Comparison of ENCODE assay signal across 18 cellular contexts in genomic region chr2:145759228-145759940, GRCh38.
"Had no signal": no experiment of that assay in that cellular context is flagged by ENCODE, and none has a peak within 500 bp of the region (broad histone marks: within the 10 kb centered on the region; RNA-seq: fewer than 3 reads in every experiment).

No MANE protein-coding gene starts in this region.

- H3K36me3 Mint-ChIP-seq: activated naive CD8-positive, alpha-beta T cell treated with anti-CD3 and anti-CD28 coated beads, Interleukin-2, amount 10 ng/mL, durations not matched to agents 7 days and 5 days; memory B cell had no signal

- H3K27ac ChIP-seq: gastrocnemius medialis, heart right ventricle, left lung, neutrophil, VCaP had no signal

- H3K4me1 Mint-ChIP-seq: activated naive CD8-positive, alpha-beta T cell treated with anti-CD3 and anti-CD28 coated beads, Interleukin-2, amount 10 ng/mL, durations not matched to agents 7 days and 5 days; memory B cell had no signal

- H3K36me3 ChIP-seq: gastrocnemius medialis, heart right ventricle, left lung, neutrophil had no signal

- ATAC-seq: activated CD8-positive, alpha-beta T cell treated with anti-CD3 and anti-CD28 coated beads for 36 hours; activated T-cell treated with anti-CD3 and anti-CD28 coated beads, Interleukin-2, amount 50 U/mL, for 72 hours; gastrocnemius medialis; heart right ventricle; left lung; right cardiac atrium had no signal

- H3K27ac Mint-ChIP-seq: activated CD8-positive, alpha-beta T cell treated with anti-CD3 and anti-CD28 coated beads for 36 hours; activated naive CD8-positive, alpha-beta T cell treated with anti-CD3 and anti-CD28 coated beads, Interleukin-2, amount 10 ng/mL, durations not matched to agents 7 days and 5 days; activated T-cell treated with anti-CD3 and anti-CD28 coated beads, Interleukin-2, amount 50 U/mL, for 72 hours; memory B cell; progenitor cell of endocrine pancreas had no signal

- H3K4me3 ChIP-seq: gastrocnemius medialis, heart right ventricle, left lung had no signal

- H3K27me3 ChIP-seq: gastrocnemius medialis, heart right ventricle, left lung, neutrophil had no signal

- H3K27me3 Mint-ChIP-seq: activated CD8-positive, alpha-beta T cell treated with anti-CD3 and anti-CD28 coated beads for 36 hours; activated naive CD8-positive, alpha-beta T cell treated with anti-CD3 and anti-CD28 coated beads, Interleukin-2, amount 10 ng/mL, durations not matched to agents 7 days and 5 days; memory B cell; progenitor cell of endocrine pancreas had no signal

- H3K4me3 Mint-ChIP-seq: activated CD8-positive, alpha-beta T cell treated with anti-CD3 and anti-CD28 coated beads for 36 hours; activated naive CD8-positive, alpha-beta T cell treated with anti-CD3 and anti-CD28 coated beads, Interleukin-2, amount 10 ng/mL, durations not matched to agents 7 days and 5 days; activated T-cell treated with anti-CD3 and anti-CD28 coated beads, Interleukin-2, amount 50 U/mL, for 72 hours; memory B cell had no signal

- H3K9me3 Mint-ChIP-seq: activated CD8-positive, alpha-beta T cell treated with anti-CD3 and anti-CD28 coated beads for 36 hours; activated naive CD8-positive, alpha-beta T cell treated with anti-CD3 and anti-CD28 coated beads, Interleukin-2, amount 10 ng/mL, durations not matched to agents 7 days and 5 days; activated T-cell treated with anti-CD3 and anti-CD28 coated beads, Interleukin-2, amount 50 U/mL, for 72 hours; memory B cell had no signal

- DNase-seq: activated CD8-positive, alpha-beta memory T cell treated with anti-CD3 and anti-CD28 coated beads, Interleukin-2, amount 50 U/mL, for 4 hours; activated CD8-positive, alpha-beta T cell treated with anti-CD3 and anti-CD28 coated beads for 36 hours; activated naive CD8-positive, alpha-beta T cell treated with anti-CD3 and anti-CD28 coated beads, Interleukin-2, amount 10 ng/mL, durations not matched to agents 7 days and 5 days; activated T-cell treated with anti-CD3 and anti-CD28 coated beads, Interleukin-2, amount 50 U/mL, for 72 hours; aorta; gastrocnemius medialis; heart right ventricle; islet precursor cell; left lung; right cardiac atrium; stimulated activated naive CD4-positive, alpha-beta T cell; substantia nigra; T1000; trophoblast cell had no signal

- H3K9me3 ChIP-seq: gastrocnemius medialis, heart right ventricle, left lung, neutrophil had no signal

- H3K4me1 ChIP-seq: gastrocnemius medialis had no signal
